ENCODE assay signal across 14 cellular contexts in genomic region chr18:38801640-38802039, GRCh38.
DNase-seq lines count a peak whose midpoint lies in the region; ATAC-seq and TF ChIP-seq lines count a peak whose summit lies in the region.
"Had no signal": no experiment of that assay in that cellular context is flagged by ENCODE, and none has a peak within 500 bp of the region (broad histone marks: within the 10 kb centered on the region; RNA-seq: fewer than 3 reads in every experiment).

No MANE protein-coding gene starts in this region.

- H3K79me2 ChIP-seq in MM.1S (ENCODE audit: low read length), result no peaks in the 10 kb centered on the region

- H3K36me3 ChIP-seq in WERI-Rb-1, result no peaks in the 10 kb centered on the region
- no peaks in the 10 kb centered on the region for H3K36me3 ChIP-seq in heart left ventricle
- H3K36me3 ChIP-seq in MM.1S (replicated peaks; ENCODE audit: insufficient read depth, low read length), result no peaks in the 10 kb centered on the region
- no peaks in the 10 kb centered on the region for H3K36me3 ChIP-seq in vagina

- intact Hi-C loops in heart left ventricle (cut with DNase I), result no loop called here
- intact Hi-C loops in vagina (cut with DNase I), result no loop called here

- H3K27me3 Mint-ChIP-seq in stimulated activated naive CD8-positive, alpha-beta T cell treated with anti-CD3 and anti-CD28 coated beads, Interleukin-15, amount 100 ng/mL, for 72 hours, result peaks cover 8% of the 10 kb centered on the region
- H3K27me3 Mint-ChIP-seq: B cell; CD4-positive, alpha-beta T cell had no signal

- no peak overlapping the region for H3K27ac Mint-ChIP-seq in stimulated activated naive CD8-positive, alpha-beta T cell treated with anti-CD3 and anti-CD28 coated beads, Interleukin-15, amount 100 ng/mL, for 72 hours
- H3K27ac Mint-ChIP-seq: B cell; CD4-positive, alpha-beta T cell had no signal

- no peak overlapping the region for H3K4me2 ChIP-seq in MM.1S (ENCODE audit: low read depth, low read length)

- no peaks in the 10 kb centered on the region for H3K4me1 Mint-ChIP-seq in stimulated activated naive CD8-positive, alpha-beta T cell treated with anti-CD3 and anti-CD28 coated beads, Interleukin-15, amount 100 ng/mL, for 72 hours
- H3K4me1 Mint-ChIP-seq: B cell had no signal

- WGBS in heart left ventricle, 4 donors, result 37 to 42% (median 40%) methylated on average over 2 of the region's 2 CpGs

- H3K9me3 ChIP-seq in WERI-Rb-1 (ENCODE audit: severe bottlenecking) (no peaks in the 10 kb centered on the region), heart left ventricle (peaks cover 0 to 11% (median 0%) of the 10 kb centered on the region in 12 donors), MM.1S (replicated peaks; ENCODE audit: insufficient read depth, low read length) (no peaks in the 10 kb centered on the region), vagina (no peaks in the 10 kb centered on the region)

- H3K4me3 Mint-ChIP-seq in stimulated activated naive CD8-positive, alpha-beta T cell treated with anti-CD3 and anti-CD28 coated beads, Interleukin-15, amount 100 ng/mL, for 72 hours, result no peak overlapping the region
- H3K4me3 Mint-ChIP-seq: B cell; CD4-positive, alpha-beta T cell had no signal

- H3K9ac ChIP-seq in MM.1S (ENCODE audit: low read length), result no peak overlapping the region

- ATAC-seq in heart left ventricle, result no peak
- no peak for ATAC-seq in stimulated activated naive CD8-positive, alpha-beta T cell treated with anti-CD3 and anti-CD28 coated beads, Interleukin-15, amount 100 ng/mL, for 72 hours
- ATAC-seq: HCT116, HepG2 had no signal

- H2AFZ ChIP-seq in MM.1S (ENCODE audit: low read length), result no peak overlapping the region

- TF ChIP-seq POLR2A in heart left ventricle (IDR thresholded peaks at IDR 0.05), result no peak
- TF ChIP-seq POLR2A in vagina (IDR thresholded peaks at IDR 0.05), result no peak

- peaks cover 8 to 12% of the 10 kb centered on the region in 2 donors for H3K9me3 Mint-ChIP-seq in stimulated activated naive CD8-positive, alpha-beta T cell treated with anti-CD3 and anti-CD28 coated beads, Interleukin-15, amount 100 ng/mL, for 72 hours

- DNase-seq in NCI-H69 (lab: John Stamatoyannopoulos, UW) (peak; percentile 63), WERI-Rb-1 (peak; percentile 75), iPS DF 4.7 (ENCODE audit: extremely low read depth, low spot score) (peak; percentile 11), heart left ventricle (no peak), MM.1S (no peak), vagina (ENCODE audit: extremely low spot score in 2 of 2) (no peak)
- DNase-seq in stimulated activated naive CD8-positive, alpha-beta T cell treated with anti-CD3 and anti-CD28 coated beads, Interleukin-15, amount 100 ng/mL, for 72 hours, result no peak
- DNase-seq: C1 segment of cervical spinal cord; CD4-positive, alpha-beta T cell; DMS79; GDM1 had no signal

- H3K27ac ChIP-seq in WERI-Rb-1, result no peak overlapping the region
- no peak overlapping the region for H3K27ac ChIP-seq in heart left ventricle
- no peak overlapping the region for H3K27ac ChIP-seq in MM.1S (ENCODE audit: low read length)
- no peak overlapping the region for H3K27ac ChIP-seq in vagina

- no peak overlapping the region for H3K4me3 ChIP-seq in WERI-Rb-1 (ENCODE audit: low read depth, low read length)
- H3K4me3 ChIP-seq in heart left ventricle, result no peak overlapping the region
- no peak overlapping the region for H3K4me3 ChIP-seq in MM.1S (ENCODE audit: low read length)
- no peak overlapping the region for H3K4me3 ChIP-seq in vagina

- no peaks in the 10 kb centered on the region for H3K27me3 ChIP-seq in WERI-Rb-1 (ENCODE audit: insufficient read depth, low read depth, severe bottlenecking)
- no peaks in the 10 kb centered on the region for H3K27me3 ChIP-seq in heart left ventricle
- H3K27me3 ChIP-seq in MM.1S (replicated peaks; ENCODE audit: insufficient read depth, low read length), result no peaks in the 10 kb centered on the region
- H3K27me3 ChIP-seq in vagina, result no peaks in the 10 kb centered on the region

- H3K9me2 ChIP-seq in MM.1S (replicated peaks; ENCODE audit: insufficient read depth, low read length), result no peaks in the 10 kb centered on the region

- no peaks in the 10 kb centered on the region for H4K20me1 ChIP-seq in MM.1S (ENCODE audit: insufficient read depth, low read length)

- H3K4me1 ChIP-seq in heart left ventricle, result no peaks in the 10 kb centered on the region
- H3K4me1 ChIP-seq in MM.1S (ENCODE audit: low read length), result no peaks in the 10 kb centered on the region
- no peaks in the 10 kb centered on the region for H3K4me1 ChIP-seq in vagina

- TF ChIP-seq CTCF in WERI-Rb-1 (IDR thresholded peaks at IDR 0.05; ENCODE audit: low read depth, low read length) (no peak), heart left ventricle (IDR thresholded peaks at IDR 0.05) (no peak), MM.1S (IDR thresholded peaks at IDR 0.05; ENCODE audit: low read length) (no peak), vagina (IDR thresholded peaks at IDR 0.05) (no peak)

- H3F3A ChIP-seq in MM.1S (ENCODE audit: insufficient read depth, low read length), result no peaks in the 10 kb centered on the region

Comparison
In these comparisons a context has a peak if more than half of its experiments do, and no peak if none do; other contexts are left out.
1. DNase-seq: peak in NCI-H69 (single experiment), WERI-Rb-1 (single experiment) and iPS DF 4.7 (single experiment); none in heart left ventricle (0 of 5), MM.1S (single experiment), stimulated activated naive CD8-positive, alpha-beta T cell treated with anti-CD3 and anti-CD28 coated beads, Interleukin-15, amount 100 ng/mL, for 72 hours (0 of 2) and vagina (0 of 2).